Comparison of ENCODE assay signal across 23 cellular contexts in the genomic region with DNA sequence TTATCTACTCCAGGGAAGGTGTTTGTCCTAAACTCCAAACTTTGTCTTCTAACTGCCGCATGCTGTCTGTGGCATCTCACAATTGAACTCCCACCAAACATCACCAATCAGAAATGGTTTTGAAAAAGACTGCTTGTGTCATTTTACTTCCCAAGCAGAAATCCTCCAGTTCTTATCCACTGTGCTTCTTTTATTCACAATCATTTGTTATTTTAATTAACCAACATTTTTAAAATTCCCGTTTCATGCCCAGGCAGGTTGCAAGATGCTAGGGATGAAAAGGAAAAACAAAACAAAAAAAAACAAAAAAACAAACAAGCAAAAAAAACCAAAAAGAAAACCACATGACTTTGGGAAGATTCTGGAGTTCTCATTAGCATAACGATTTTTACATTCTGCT.
"Had no signal": no experiment of that assay in that cellular context is flagged by ENCODE, and none has a peak within 500 bp of the region (broad histone marks: within the 10 kb centered on the region; RNA-seq: fewer than 3 reads in every experiment).

No MANE protein-coding gene starts in this region.

- ATAC-seq: activated CD8-positive, alpha-beta memory T cell treated with anti-CD3 and anti-CD28 coated beads, Interleukin-2, amount 10 ng/mL, durations not matched to agents 7 days and 5 days; activated CD8-positive, alpha-beta T cell treated with anti-CD3 and anti-CD28 coated beads for 36 hours; gastrocnemius medialis; left cardiac atrium; sciatic nerve; stimulated activated effector memory CD8-positive, alpha-beta T cell treated with anti-CD3 and anti-CD28 coated beads, Interleukin-12 subunit alpha, Interleukin-12 subunit beta, amount 100 ng/mL, for 72 hours had no signal

- H3K4me1 ChIP-seq: esophagus muscularis mucosa, gastrocnemius medialis, parathyroid adenoma had no signal

- DNase-seq: activated CD4-positive, alpha-beta T cell treated with anti-CD3 and anti-CD28 coated beads, Interleukin-2, amount 10 ng/mL, durations not matched to agents 7 days and 5 days; activated CD4-positive, CD25-positive, alpha-beta regulatory T cell treated with anti-CD3 and anti-CD28 coated beads, Interleukin-2, amount 50 U/mL, for 72 hours; activated CD8-positive, alpha-beta memory T cell treated with anti-CD3 and anti-CD28 coated beads, Interleukin-2, amount 10 ng/mL, durations not matched to agents 7 days and 5 days; activated CD8-positive, alpha-beta T cell treated with anti-CD3 and anti-CD28 coated beads for 36 hours; activated effector memory CD4-positive, alpha-beta T cell treated with anti-CD3 and anti-CD28 coated beads, Interleukin-2, amount 50 U/mL, for 16 hours; activated naive CD4-positive, alpha-beta T cell treated with anti-CD3 and anti-CD28 coated beads, Interleukin-2, amount 10 ng/mL, durations not matched to agents 7 days and 5 days; activated T-cell treated with anti-CD3 and anti-CD28 coated beads for 4 hours; amygdala; cerebellar nuclear complex; gastrocnemius medialis; islet precursor cell; left cardiac atrium; mesendoderm; naive B cell; nucleus accumbens; small intestine; stimulated activated CD4-positive, alpha-beta T cell treated with anti-CD3 and anti-CD28 coated beads, Interleukin-2, amount 100 ng/mL, for 24 hours; transverse colon had no signal

- H3K4me1 Mint-ChIP-seq: activated CD4-positive, alpha-beta T cell treated with anti-CD3 and anti-CD28 coated beads, Interleukin-2, amount 10 ng/mL, durations not matched to agents 7 days and 5 days; activated CD8-positive, alpha-beta memory T cell treated with anti-CD3 and anti-CD28 coated beads, Interleukin-2, amount 10 ng/mL, durations not matched to agents 7 days and 5 days; activated naive CD4-positive, alpha-beta T cell treated with anti-CD3 and anti-CD28 coated beads, Interleukin-2, amount 10 ng/mL, durations not matched to agents 7 days and 5 days; naive B cell; stimulated activated effector memory CD8-positive, alpha-beta T cell treated with anti-CD3 and anti-CD28 coated beads, Interleukin-12 subunit alpha, Interleukin-12 subunit beta, amount 100 ng/mL, for 72 hours had no signal

- H3K27ac ChIP-seq: coronary artery, esophagus muscularis mucosa, gastrocnemius medialis, parathyroid adenoma, transverse colon had no signal

- H3K27ac Mint-ChIP-seq: activated CD4-positive, alpha-beta T cell treated with anti-CD3 and anti-CD28 coated beads, Interleukin-2, amount 10 ng/mL, durations not matched to agents 7 days and 5 days; activated CD8-positive, alpha-beta memory T cell treated with anti-CD3 and anti-CD28 coated beads, Interleukin-2, amount 10 ng/mL, durations not matched to agents 7 days and 5 days; activated CD8-positive, alpha-beta T cell treated with anti-CD3 and anti-CD28 coated beads for 36 hours; activated naive CD4-positive, alpha-beta T cell treated with anti-CD3 and anti-CD28 coated beads, Interleukin-2, amount 10 ng/mL, durations not matched to agents 7 days and 5 days; naive B cell; stimulated activated effector memory CD8-positive, alpha-beta T cell treated with anti-CD3 and anti-CD28 coated beads, Interleukin-12 subunit alpha, Interleukin-12 subunit beta, amount 100 ng/mL, for 72 hours had no signal

- H3K9me3 Mint-ChIP-seq: activated CD4-positive, alpha-beta T cell treated with anti-CD3 and anti-CD28 coated beads, Interleukin-2, amount 10 ng/mL, durations not matched to agents 7 days and 5 days; activated CD8-positive, alpha-beta T cell treated with anti-CD3 and anti-CD28 coated beads for 36 hours; activated naive CD4-positive, alpha-beta T cell treated with anti-CD3 and anti-CD28 coated beads, Interleukin-2, amount 10 ng/mL, durations not matched to agents 7 days and 5 days; stimulated activated effector memory CD8-positive, alpha-beta T cell treated with anti-CD3 and anti-CD28 coated beads, Interleukin-12 subunit alpha, Interleukin-12 subunit beta, amount 100 ng/mL, for 72 hours had no signal

- H3K9me3 ChIP-seq: esophagus muscularis mucosa, gastrocnemius medialis, transverse colon had no signal

- H2AFZ ChIP-seq: parathyroid adenoma had no signal

- H3K4me3 Mint-ChIP-seq: activated CD4-positive, alpha-beta T cell treated with anti-CD3 and anti-CD28 coated beads, Interleukin-2, amount 10 ng/mL, durations not matched to agents 7 days and 5 days; activated CD8-positive, alpha-beta memory T cell treated with anti-CD3 and anti-CD28 coated beads, Interleukin-2, amount 10 ng/mL, durations not matched to agents 7 days and 5 days; activated CD8-positive, alpha-beta T cell treated with anti-CD3 and anti-CD28 coated beads for 36 hours; activated naive CD4-positive, alpha-beta T cell treated with anti-CD3 and anti-CD28 coated beads, Interleukin-2, amount 10 ng/mL, durations not matched to agents 7 days and 5 days; naive B cell; stimulated activated effector memory CD8-positive, alpha-beta T cell treated with anti-CD3 and anti-CD28 coated beads, Interleukin-12 subunit alpha, Interleukin-12 subunit beta, amount 100 ng/mL, for 72 hours had no signal

- H3K27me3 ChIP-seq: esophagus muscularis mucosa, gastrocnemius medialis, transverse colon had no signal

- H3K36me3 ChIP-seq: esophagus muscularis mucosa, gastrocnemius medialis, transverse colon had no signal

- H3K36me3 Mint-ChIP-seq: activated CD8-positive, alpha-beta memory T cell treated with anti-CD3 and anti-CD28 coated beads, Interleukin-2, amount 10 ng/mL, durations not matched to agents 7 days and 5 days; activated naive CD4-positive, alpha-beta T cell treated with anti-CD3 and anti-CD28 coated beads, Interleukin-2, amount 10 ng/mL, durations not matched to agents 7 days and 5 days; stimulated activated effector memory CD8-positive, alpha-beta T cell treated with anti-CD3 and anti-CD28 coated beads, Interleukin-12 subunit alpha, Interleukin-12 subunit beta, amount 100 ng/mL, for 72 hours had no signal

- H3K79me2 ChIP-seq: parathyroid adenoma had no signal

- H3K4me3 ChIP-seq: coronary artery, esophagus muscularis mucosa, gastrocnemius medialis, transverse colon had no signal
